Comparison of ENCODE assay signal across 28 cellular contexts in the genomic region with DNA sequence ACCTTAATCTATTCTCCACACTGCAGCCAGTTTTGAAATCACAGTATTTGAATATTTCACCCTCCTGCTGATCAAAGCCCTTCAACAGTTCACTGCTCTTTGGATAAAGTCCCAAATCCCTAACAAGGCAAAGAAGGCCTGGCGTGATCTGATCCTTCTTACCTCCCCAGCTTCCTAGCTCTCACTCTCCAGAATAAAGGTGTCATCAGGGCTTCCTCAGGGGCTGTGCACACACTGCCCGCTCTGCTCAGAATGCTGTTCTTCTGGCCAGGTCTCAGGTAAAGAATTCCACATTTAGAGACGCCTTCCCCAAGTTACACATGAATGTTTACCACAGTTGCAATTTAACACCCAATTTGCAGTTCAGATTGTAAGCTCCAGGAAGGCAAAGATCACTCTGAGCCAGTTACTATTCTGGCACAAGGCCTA.
"Had no signal": no experiment of that assay in that cellular context is flagged by ENCODE, and none has a peak within 500 bp of the region (broad histone marks: within the 10 kb centered on the region; RNA-seq: fewer than 3 reads in every experiment).

No MANE protein-coding gene starts in this region.

- H3K27ac ChIP-seq: brain microvascular endothelial cell, coronary artery, dorsolateral prefrontal cortex, heart left ventricle, neutrophil, prostate gland, suprapubic skin, tibial nerve had no signal

- DNase-seq: activated B cell treated with CpG ODN at 0.5 μM for 24 hours; activated CD4-positive, alpha-beta T cell treated with anti-CD3 and anti-CD28 coated beads for 4 hours; activated CD4-positive, alpha-beta T cell treated with anti-CD3 and anti-CD28 coated beads, Interleukin-2, amount 50 U/mL, for 48 hours; activated CD8-positive, alpha-beta memory T cell treated with anti-CD3 and anti-CD28 coated beads for 24 hours; activated CD8-positive, alpha-beta memory T cell treated with anti-CD3 and anti-CD28 coated beads, Interleukin-2, amount 50 U/mL, for 4 hours; activated effector memory CD4-positive, alpha-beta T cell treated with anti-CD3 and anti-CD28 coated beads, Interleukin-2, amount 50 U/mL, for 16 hours; activated naive CD4-positive, alpha-beta T cell treated with anti-CD3 and anti-CD28 coated beads, Interleukin-2, amount 10 ng/mL, durations not matched to agents 7 days and 5 days; activated naive CD8-positive, alpha-beta T cell treated with anti-CD3 and anti-CD28 coated beads, Interleukin-2, amount 10 ng/mL, durations not matched to agents 7 days and 5 days; activated T-cell treated with anti-CD3 and anti-CD28 coated beads, Interleukin-2, amount 50 U/mL, for 1 hour; brain microvascular endothelial cell; dorsolateral prefrontal cortex; effector memory CD4-positive, alpha-beta T cell; heart left ventricle; left ventricle myocardium superior; mammary epithelial cell; naive B cell; nephron progenitor cell; stimulated activated CD4-positive, alpha-beta T cell treated with anti-CD3 and anti-CD28 coated beads, Interleukin-15, amount 100 ng/mL, for 24 hours; stimulated activated CD4-positive, alpha-beta T cell treated with anti-CD3 and anti-CD28 coated beads, Interleukin-2, amount 100 ng/mL, for 24 hours; stimulated activated naive CD4-positive, alpha-beta T cell; SW 1271; T-helper 17 cell; T1000 had no signal

- H3K4me3 ChIP-seq: coronary artery, dorsolateral prefrontal cortex, heart left ventricle, prostate gland, suprapubic skin, tibial nerve had no signal

- H3K9me3 ChIP-seq: heart left ventricle, neutrophil, prostate gland, suprapubic skin, tibial nerve had no signal

- H3K36me3 ChIP-seq: brain microvascular endothelial cell, heart left ventricle, neutrophil, prostate gland, suprapubic skin, tibial nerve had no signal

- H3K27me3 ChIP-seq: brain microvascular endothelial cell, dorsolateral prefrontal cortex, heart left ventricle, neutrophil, suprapubic skin, tibial nerve had no signal

- H3K4me1 ChIP-seq: heart left ventricle, prostate gland, suprapubic skin, tibial nerve had no signal
